Comparison of ENCODE assay signal across 1 cellular context in the genomic region with DNA sequence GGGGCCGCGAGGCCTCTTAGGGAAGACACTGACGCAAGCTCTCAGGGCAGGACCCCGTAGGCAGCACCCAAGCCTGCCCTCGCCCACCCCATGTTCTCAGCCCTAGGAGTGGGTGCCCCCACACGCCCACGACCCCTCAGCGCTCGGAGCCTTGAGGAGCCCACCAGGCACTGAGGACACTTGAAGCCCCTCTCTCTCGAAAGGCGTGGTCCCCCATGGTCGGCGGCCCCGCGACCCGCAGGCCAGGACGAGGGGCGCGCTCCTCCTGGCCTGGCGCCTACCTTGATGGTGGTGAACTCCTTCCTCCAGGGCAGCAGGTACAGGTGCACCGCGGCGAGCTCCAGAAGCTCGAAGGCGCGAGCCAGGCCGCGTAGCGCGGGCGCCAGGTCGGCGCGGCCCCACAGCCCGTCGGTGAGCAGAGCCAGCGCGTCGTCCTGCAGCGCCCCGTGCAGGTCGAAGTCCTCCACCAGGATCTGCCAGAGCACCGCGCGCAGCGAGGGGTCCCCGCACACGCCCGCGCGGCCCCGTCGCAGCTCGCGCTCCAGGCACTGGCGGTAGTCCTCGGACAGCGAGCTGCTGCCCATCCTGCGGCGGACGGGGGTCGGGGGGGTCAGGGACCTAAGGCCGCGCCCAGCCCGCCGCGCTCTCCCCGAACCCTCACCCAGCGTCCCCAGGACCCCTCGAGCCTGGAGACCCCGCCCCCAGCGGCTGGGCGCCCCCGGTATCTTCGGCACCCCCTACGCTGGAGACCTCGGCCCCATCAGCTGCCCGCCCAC.
TF ChIP-seq lines count a peak whose summit lies in the region.

No MANE protein-coding gene starts in this region.

TF ChIP-seq in HepG2, 621 proteins besides CTCF, POLR2A, EP300 and RAD21 (continued from another document and continues in another):
- TF ChIP-seq, protein P1, sequence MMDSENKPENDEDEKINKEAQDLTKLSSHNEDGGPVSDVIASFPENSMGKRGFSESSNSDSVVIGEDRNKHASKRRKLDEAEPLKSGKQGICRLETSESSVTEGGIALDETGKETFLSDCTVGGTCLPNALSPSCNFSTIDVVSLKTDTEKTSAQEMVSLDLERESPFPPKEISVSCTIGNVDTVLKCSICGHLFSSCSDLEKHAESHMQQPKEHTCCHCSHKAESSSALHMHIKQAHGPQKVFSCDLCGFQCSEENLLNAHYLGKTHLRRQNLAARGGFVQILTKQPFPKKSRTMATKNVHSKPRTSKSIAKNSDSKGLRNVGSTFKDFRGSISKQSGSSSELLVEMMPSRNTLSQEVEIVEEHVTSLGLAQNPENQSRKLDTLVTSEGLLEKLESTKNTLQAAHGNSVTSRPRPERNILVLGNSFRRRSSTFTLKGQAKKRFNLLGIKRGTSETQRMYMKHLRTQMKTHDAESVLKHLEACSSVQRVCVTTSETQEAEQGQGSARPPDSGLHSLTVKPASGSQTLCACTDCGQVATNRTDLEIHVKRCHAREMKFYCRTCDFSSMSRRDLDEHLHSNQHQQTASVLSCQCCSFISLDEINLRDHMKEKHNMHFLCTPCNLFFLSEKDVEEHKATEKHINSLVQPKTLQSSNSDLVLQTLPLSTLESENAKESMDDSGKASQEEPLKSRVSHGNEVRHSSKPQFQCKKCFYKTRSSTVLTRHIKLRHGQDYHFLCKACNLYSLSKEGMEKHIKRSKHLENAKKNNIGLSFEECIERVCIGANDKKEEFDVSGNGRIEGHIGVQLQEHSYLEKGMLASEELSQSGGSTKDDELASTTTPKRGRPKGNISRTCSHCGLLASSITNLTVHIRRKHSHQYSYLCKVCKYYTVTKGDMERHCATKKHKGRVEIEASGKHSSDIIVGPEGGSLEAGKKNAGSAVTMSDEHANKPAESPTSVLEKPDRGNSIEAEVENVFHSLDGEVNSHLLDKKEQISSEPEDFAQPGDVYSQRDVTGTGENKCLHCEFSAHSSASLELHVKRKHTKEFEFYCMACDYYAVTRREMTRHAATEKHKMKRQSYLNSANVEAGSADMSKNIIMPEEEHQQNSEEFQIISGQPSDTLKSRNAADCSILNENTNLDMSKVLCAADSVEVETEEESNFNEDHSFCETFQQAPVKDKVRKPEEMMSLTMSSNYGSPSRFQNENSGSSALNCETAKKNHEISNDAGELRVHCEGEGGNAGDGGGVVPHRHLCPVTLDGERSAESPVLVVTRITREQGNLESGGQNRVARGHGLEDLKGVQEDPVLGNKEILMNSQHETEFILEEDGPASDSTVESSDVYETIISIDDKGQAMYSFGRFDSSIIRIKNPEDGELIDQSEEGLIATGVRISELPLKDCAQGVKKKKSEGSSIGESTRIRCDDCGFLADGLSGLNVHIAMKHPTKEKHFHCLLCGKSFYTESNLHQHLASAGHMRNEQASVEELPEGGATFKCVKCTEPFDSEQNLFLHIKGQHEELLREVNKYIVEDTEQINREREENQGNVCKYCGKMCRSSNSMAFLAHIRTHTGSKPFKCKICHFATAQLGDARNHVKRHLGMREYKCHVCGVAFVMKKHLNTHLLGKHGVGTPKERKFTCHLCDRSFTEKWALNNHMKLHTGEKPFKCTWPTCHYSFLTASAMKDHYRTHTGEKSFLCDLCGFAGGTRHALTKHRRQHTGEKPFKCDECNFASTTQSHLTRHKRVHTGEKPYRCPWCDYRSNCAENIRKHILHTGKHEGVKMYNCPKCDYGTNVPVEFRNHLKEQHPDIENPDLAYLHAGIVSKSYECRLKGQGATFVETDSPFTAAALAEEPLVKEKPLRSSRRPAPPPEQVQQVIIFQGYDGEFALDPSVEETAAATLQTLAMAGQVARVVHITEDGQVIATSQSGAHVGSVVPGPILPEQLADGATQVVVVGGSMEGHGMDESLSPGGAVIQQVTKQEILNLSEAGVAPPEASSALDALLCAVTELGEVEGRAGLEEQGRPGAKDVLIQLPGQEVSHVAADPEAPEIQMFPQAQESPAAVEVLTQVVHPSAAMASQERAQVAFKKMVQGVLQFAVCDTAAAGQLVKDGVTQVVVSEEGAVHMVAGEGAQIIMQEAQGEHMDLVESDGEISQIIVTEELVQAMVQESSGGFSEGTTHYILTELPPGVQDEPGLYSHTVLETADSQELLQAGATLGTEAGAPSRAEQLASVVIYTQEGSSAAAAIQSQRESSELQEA (CRISPR knock-in tag; IDR thresholded peaks at IDR 0.05; ENCODE audit: not compliant biosample characterization): no peak
- TF ChIP-seq ZFX (CRISPR knock-in tag; IDR thresholded peaks at IDR 0.05; ENCODE audit: low read depth) (peak; percentile 70), FOXK2 (IDR thresholded peaks at IDR 0.05) (no peak), ZNF543 (CRISPR knock-in tag; IDR thresholded peaks at IDR 0.05) (no peak), ZNF225 (CRISPR knock-in tag; IDR thresholded peaks at IDR 0.05) (no peak), MAF1 (CRISPR knock-in tag; IDR thresholded peaks at IDR 0.05; ENCODE audit: borderline replicate concordance) (no peak; the same call in 1 of the 2 replicates), EZH2 (conservative IDR thresholded peaks at IDR 0.05; ENCODE audit: low read depth, low read length) (no peak), ZNF607 (CRISPR knock-in tag; IDR thresholded peaks at IDR 0.05; ENCODE audit: borderline replicate concordance) (peak; percentile 85), ADNP (CRISPR knock-in tag; IDR thresholded peaks at IDR 0.05) (no peak), ZNF790 (CRISPR knock-in tag; IDR thresholded peaks at IDR 0.05; ENCODE audit: borderline replicate concordance) (peak; percentile 59; the same call in 1 of the 2 replicates), RNF2 (conservative IDR thresholded peaks at IDR 0.05; ENCODE audit: low read depth) (peak; percentile 94; the same call in 1 of the 2 replicates), HMGA1 (CRISPR knock-in tag; conservative IDR thresholded peaks at IDR 0.05) (no peak), THAP11 (CRISPR knock-in tag; IDR thresholded peaks at IDR 0.05) (no peak), KLF15 (CRISPR knock-in tag; IDR thresholded peaks at IDR 0.05; ENCODE audit: borderline replicate concordance) (peak; percentile 24; the same call in 1 of the 2 replicates), ZBTB3 (CRISPR knock-in tag; IDR thresholded peaks at IDR 0.05; ENCODE audit: borderline replicate concordance, low read depth) (no peak; the same call in 1 of the 2 replicates), PHF20 (CRISPR knock-in tag; IDR thresholded peaks at IDR 0.05) (no peak; the same call in 1 of the 2 replicates), ZNF713 (CRISPR knock-in tag; IDR thresholded peaks at IDR 0.05) (0 out of 2 replicates have a peak, but pooled peaks have one; percentile 50), HNF4G (IDR thresholded peaks at IDR 0.05; ENCODE audit: borderline replicate concordance, low read depth, low read length) (peak; percentile 42; the same call in 1 of the 2 replicates), HNF4G (CRISPR knock-in tag; IDR thresholded peaks at IDR 0.05; ENCODE audit: borderline replicate concordance, low read depth) (no peak; the same call in 1 of the 2 replicates), ZNF30 (CRISPR knock-in tag; IDR thresholded peaks at IDR 0.05) (no peak), RXRA (CRISPR knock-in tag; IDR thresholded peaks at IDR 0.05) (peak; percentile 64), POLR2AphosphoS5 (IDR thresholded peaks at IDR 0.05; ENCODE audit: low read depth, low read length) (no peak), CAMTA2 (CRISPR knock-in tag; IDR thresholded peaks at IDR 0.05; ENCODE audit: borderline replicate concordance) (no peak; the same call in 1 of the 2 replicates), ZNF720 (CRISPR knock-in tag; IDR thresholded peaks at IDR 0.05) (0 out of 2 replicates have a peak, but pooled peaks have one; percentile 24), AGO2 (optimal IDR thresholded peaks at IDR 0.05; ENCODE audit: low read depth, low read length) (peak; percentile 14), ZNF441 (CRISPR knock-in tag; IDR thresholded peaks at IDR 0.05; ENCODE audit: borderline replicate concordance) (no peak), SAFB2 (CRISPR knock-in tag; IDR thresholded peaks at IDR 0.05; ENCODE audit: borderline replicate concordance, low read depth) (peak; percentile 91; the same call in 1 of the 2 replicates), TCF7L2 (IDR thresholded peaks at IDR 0.05; ENCODE audit: low read depth, low read length) (no peak), HDAC2 (CRISPR knock-in tag; IDR thresholded peaks at IDR 0.05) (peak; percentile 20; the same call in 1 of the 2 replicates), ZNF564 (CRISPR knock-in tag; IDR thresholded peaks at IDR 0.05) (peak; percentile 85), MEF2D (CRISPR knock-in tag; IDR thresholded peaks at IDR 0.05) (no peak; the same call in 1 of the 2 replicates), ZNF788 (CRISPR knock-in tag; IDR thresholded peaks at IDR 0.05; ENCODE audit: borderline replicate concordance) (peak; percentile 76), IRF2 (CRISPR knock-in tag; IDR thresholded peaks at IDR 0.05) (peak; percentile 63; the same call in 1 of the 2 replicates), ZNF335 (CRISPR knock-in tag; IDR thresholded peaks at IDR 0.05) (0 out of 2 replicates have a peak, but pooled peaks have one; percentile 0), KLF9 (CRISPR knock-in tag; IDR thresholded peaks at IDR 0.05; ENCODE audit: low read depth) (0 out of 2 replicates have a peak, but pooled peaks have one; percentile 11)
- TF ChIP-seq, protein P2, sequence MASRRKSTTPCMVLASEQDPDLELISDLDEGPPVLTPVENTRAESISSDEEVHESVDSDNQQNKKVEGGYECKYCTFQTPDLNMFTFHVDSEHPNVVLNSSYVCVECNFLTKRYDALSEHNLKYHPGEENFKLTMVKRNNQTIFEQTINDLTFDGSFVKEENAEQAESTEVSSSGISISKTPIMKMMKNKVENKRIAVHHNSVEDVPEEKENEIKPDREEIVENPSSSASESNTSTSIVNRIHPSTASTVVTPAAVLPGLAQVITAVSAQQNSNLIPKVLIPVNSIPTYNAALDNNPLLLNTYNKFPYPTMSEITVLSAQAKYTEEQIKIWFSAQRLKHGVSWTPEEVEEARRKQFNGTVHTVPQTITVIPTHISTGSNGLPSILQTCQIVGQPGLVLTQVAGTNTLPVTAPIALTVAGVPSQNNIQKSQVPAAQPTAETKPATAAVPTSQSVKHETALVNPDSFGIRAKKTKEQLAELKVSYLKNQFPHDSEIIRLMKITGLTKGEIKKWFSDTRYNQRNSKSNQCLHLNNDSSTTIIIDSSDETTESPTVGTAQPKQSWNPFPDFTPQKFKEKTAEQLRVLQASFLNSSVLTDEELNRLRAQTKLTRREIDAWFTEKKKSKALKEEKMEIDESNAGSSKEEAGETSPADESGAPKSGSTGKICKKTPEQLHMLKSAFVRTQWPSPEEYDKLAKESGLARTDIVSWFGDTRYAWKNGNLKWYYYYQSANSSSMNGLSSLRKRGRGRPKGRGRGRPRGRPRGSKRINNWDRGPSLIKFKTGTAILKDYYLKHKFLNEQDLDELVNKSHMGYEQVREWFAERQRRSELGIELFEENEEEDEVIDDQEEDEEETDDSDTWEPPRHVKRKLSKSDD (CRISPR knock-in tag; IDR thresholded peaks at IDR 0.05; ENCODE audit: low read depth): no peak; the same call in 1 of the 2 replicates
- TF ChIP-seq, protein P3, sequence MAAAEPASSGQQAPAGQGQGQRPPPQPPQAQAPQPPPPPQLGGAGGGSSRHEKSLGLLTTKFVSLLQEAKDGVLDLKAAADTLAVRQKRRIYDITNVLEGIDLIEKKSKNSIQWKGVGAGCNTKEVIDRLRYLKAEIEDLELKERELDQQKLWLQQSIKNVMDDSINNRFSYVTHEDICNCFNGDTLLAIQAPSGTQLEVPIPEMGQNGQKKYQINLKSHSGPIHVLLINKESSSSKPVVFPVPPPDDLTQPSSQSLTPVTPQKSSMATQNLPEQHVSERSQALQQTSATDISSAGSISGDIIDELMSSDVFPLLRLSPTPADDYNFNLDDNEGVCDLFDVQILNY (CRISPR knock-in tag; conservative IDR thresholded peaks at IDR 0.05): no peak; the same call in 1 of the 2 replicates
- TF ChIP-seq, protein P4, sequence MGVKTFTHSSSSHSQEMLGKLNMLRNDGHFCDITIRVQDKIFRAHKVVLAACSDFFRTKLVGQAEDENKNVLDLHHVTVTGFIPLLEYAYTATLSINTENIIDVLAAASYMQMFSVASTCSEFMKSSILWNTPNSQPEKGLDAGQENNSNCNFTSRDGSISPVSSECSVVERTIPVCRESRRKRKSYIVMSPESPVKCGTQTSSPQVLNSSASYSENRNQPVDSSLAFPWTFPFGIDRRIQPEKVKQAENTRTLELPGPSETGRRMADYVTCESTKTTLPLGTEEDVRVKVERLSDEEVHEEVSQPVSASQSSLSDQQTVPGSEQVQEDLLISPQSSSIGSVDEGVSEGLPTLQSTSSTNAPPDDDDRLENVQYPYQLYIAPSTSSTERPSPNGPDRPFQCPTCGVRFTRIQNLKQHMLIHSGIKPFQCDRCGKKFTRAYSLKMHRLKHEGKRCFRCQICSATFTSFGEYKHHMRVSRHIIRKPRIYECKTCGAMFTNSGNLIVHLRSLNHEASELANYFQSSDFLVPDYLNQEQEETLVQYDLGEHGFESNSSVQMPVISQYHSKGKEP (CRISPR knock-in tag; IDR thresholded peaks at IDR 0.05): no peak
- TF ChIP-seq, protein P5, sequence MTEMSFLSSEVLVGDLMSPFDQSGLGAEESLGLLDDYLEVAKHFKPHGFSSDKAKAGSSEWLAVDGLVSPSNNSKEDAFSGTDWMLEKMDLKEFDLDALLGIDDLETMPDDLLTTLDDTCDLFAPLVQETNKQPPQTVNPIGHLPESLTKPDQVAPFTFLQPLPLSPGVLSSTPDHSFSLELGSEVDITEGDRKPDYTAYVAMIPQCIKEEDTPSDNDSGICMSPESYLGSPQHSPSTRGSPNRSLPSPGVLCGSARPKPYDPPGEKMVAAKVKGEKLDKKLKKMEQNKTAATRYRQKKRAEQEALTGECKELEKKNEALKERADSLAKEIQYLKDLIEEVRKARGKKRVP (CRISPR knock-in tag; IDR thresholded peaks at IDR 0.05): no peak
- TF ChIP-seq, protein P6, sequence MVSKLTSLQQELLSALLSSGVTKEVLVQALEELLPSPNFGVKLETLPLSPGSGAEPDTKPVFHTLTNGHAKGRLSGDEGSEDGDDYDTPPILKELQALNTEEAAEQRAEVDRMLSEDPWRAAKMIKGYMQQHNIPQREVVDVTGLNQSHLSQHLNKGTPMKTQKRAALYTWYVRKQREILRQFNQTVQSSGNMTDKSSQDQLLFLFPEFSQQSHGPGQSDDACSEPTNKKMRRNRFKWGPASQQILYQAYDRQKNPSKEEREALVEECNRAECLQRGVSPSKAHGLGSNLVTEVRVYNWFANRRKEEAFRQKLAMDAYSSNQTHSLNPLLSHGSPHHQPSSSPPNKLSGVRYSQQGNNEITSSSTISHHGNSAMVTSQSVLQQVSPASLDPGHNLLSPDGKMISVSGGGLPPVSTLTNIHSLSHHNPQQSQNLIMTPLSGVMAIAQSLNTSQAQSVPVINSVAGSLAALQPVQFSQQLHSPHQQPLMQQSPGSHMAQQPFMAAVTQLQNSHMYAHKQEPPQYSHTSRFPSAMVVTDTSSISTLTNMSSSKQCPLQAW (CRISPR knock-in tag; IDR thresholded peaks at IDR 0.05): peak; percentile 61; the same call in 1 of the 2 replicates
- TF ChIP-seq, protein P7, sequence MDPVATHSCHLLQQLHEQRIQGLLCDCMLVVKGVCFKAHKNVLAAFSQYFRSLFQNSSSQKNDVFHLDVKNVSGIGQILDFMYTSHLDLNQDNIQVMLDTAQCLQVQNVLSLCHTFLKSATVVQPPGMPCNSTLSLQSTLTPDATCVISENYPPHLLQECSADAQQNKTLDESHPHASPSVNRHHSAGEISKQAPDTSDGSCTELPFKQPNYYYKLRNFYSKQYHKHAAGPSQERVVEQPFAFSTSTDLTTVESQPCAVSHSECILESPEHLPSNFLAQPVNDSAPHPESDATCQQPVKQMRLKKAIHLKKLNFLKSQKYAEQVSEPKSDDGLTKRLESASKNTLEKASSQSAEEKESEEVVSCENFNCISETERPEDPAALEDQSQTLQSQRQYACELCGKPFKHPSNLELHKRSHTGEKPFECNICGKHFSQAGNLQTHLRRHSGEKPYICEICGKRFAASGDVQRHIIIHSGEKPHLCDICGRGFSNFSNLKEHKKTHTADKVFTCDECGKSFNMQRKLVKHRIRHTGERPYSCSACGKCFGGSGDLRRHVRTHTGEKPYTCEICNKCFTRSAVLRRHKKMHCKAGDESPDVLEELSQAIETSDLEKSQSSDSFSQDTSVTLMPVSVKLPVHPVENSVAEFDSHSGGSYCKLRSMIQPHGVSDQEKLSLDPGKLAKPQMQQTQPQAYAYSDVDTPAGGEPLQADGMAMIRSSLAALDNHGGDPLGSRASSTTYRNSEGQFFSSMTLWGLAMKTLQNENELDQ (CRISPR knock-in tag; IDR thresholded peaks at IDR 0.05; ENCODE audit: borderline replicate concordance): no peak
